ENCODE assay signal across 9 cellular contexts in the genomic region with DNA sequence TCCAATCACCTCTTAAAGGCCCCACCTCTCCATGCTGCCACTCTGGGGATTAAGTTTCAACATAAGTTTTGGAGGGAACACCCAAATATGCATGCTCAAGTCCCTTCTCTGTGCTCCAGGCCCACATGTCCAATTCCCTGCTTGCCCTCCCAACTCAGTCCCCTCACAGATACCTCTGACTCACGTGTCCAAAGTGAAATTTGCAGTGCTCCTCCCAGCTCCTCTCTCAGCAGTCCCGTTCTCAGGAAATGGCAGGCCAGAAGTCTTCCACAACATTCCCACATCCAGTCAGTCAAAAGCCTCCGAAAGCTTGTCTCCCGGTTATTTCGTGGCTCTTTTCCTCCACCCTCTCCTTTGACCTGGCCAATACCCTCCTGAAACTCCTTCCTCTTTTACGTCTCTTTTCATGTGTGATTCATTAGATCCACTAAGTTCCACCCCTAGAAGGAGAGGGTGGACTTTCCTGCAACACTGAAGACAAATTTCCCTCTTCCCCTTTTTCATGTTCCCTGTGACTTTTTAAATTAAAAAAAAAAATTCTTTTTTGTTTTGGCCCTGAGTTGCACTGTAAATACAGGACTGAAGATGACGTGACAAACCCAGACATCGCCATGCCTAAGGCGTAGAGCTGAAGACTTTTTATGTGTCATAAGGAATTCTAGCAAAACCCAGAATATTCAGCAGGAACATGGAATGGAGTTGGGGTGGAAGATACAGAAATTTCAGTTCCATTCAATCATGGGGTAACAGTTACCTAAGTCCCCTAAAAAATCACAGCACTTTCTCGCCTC. TPM values are rescaled to one million over a fixed set of nuclear protein-coding genes. Genes with fewer than 3 reads are reported as not detected.
DNase-seq lines count a peak whose midpoint lies in the region; ATAC-seq and TF ChIP-seq lines count a peak whose summit lies in the region.
"Had no signal": no experiment of that assay in that cellular context is flagged by ENCODE, and none has a peak within 500 bp of the region (broad histone marks: within the 10 kb centered on the region; RNA-seq: fewer than 3 reads in every experiment).

No MANE protein-coding gene starts in this region.

- no peak for DNase-seq in GM23338 (ENCODE audit: low spot score)
- DNase-seq in SIG-M5 treated with dmso at 0.1 percent for 504 hours (lab: John Stamatoyannopoulos, UW; ENCODE audit: unreplicated experiment) = peak; percentile 79
- DNase-seq in right cardiac atrium = no peak
- DNase-seq in stimulated activated CD8-positive, alpha-beta memory T cell treated with anti-CD3 and anti-CD28 coated beads, Interleukin-4, amount 100 ng/mL, for 48 hours = peak; percentile 14
- DNase-seq in NCI-H2107 treated with DMSO at 0.1 percent for 48 hours (lab: John Stamatoyannopoulos, UW; ENCODE audit: unreplicated experiment) = no peak
- DNase-seq in NCI-H82 (lab: John Stamatoyannopoulos, UW) = no peak
- DNase-seq in globus pallidus (ENCODE audit: low spot score) = no peak
- no peak for DNase-seq in medulla oblongata (ENCODE audit: extremely low spot score)
- DNase-seq: activated CD4-positive, alpha-beta T cell treated with anti-CD3 and anti-CD28 coated beads, Interleukin-2, amount 10 ng/mL, durations not matched to agents 7 days and 5 days had no signal

- H3K9me2 ChIP-seq in GM23338 (ENCODE audit: insufficient read depth) = no peaks in the 10 kb centered on the region

- H3F3A ChIP-seq in GM23338 (replicated peaks; ENCODE audit: low read depth) = peaks cover 15% of the 10 kb centered on the region

- no peaks in the 10 kb centered on the region for H3K36me3 ChIP-seq in GM23338 (ENCODE audit: insufficient read depth)

- H3K9me3 Mint-ChIP-seq in GM23338 = no peaks in the 10 kb centered on the region; the same call in 2 of the 3 replicates
- H3K9me3 Mint-ChIP-seq: activated CD4-positive, alpha-beta T cell treated with anti-CD3 and anti-CD28 coated beads, Interleukin-2, amount 10 ng/mL, durations not matched to agents 7 days and 5 days had no signal

- H3K27me3 ChIP-seq in GM23338 (ENCODE audit: insufficient read depth) (no peaks in the 10 kb centered on the region), right cardiac atrium (ENCODE audit: control insufficient read depth, insufficient read depth) (no peaks in the 10 kb centered on the region)

- H3K27ac ChIP-seq in GM23338 (ENCODE audit: low read depth) (no peak overlapping the region), right cardiac atrium (ENCODE audit: low read length) (peak overlapping the region; percentile 80)

- peaks cover 30% of the 10 kb centered on the region for H3K4me1 Mint-ChIP-seq in GM23338

- intact Hi-C loops in right cardiac atrium (cut with DNase I) = no loop called here

- WGBS in right cardiac atrium = 60% methylated on average over 10 of the region's 10 CpGs

- H3K4me3 ChIP-seq in GM23338 (no peak overlapping the region), right cardiac atrium (ENCODE audit: low read length) (peak overlapping the region; percentile 38)

- TF ChIP-seq CTCF in GM23338 (conservative IDR thresholded peaks at IDR 0.05; ENCODE audit: low read depth in 2 of 2) = no peak

- H2AFZ ChIP-seq in GM23338 = 0 out of 2 replicates have a peak overlapping the region, but pooled peaks have one; percentile 52

- H4K20me1 ChIP-seq in GM23338 (replicated peaks; ENCODE audit: insufficient read depth) = no peaks in the 10 kb centered on the region

- peaks cover 2% of the 10 kb centered on the region for H3K27me3 Mint-ChIP-seq in GM23338 (ENCODE audit: insufficient read depth, low read depth, poor library complexity)
- H3K27me3 Mint-ChIP-seq: activated CD4-positive, alpha-beta T cell treated with anti-CD3 and anti-CD28 coated beads, Interleukin-2, amount 10 ng/mL, durations not matched to agents 7 days and 5 days had no signal

- H3K27ac Mint-ChIP-seq in GM23338 = no peak overlapping the region
- H3K27ac Mint-ChIP-seq: activated CD4-positive, alpha-beta T cell treated with anti-CD3 and anti-CD28 coated beads, Interleukin-2, amount 10 ng/mL, durations not matched to agents 7 days and 5 days had no signal

- H3K36me3 Mint-ChIP-seq in GM23338 (ENCODE audit: low read depth) = no peaks in the 10 kb centered on the region; the same call in 2 of the 3 replicates

- no peak overlapping the region for H3K4me2 ChIP-seq in GM23338

- H3K4me1 ChIP-seq in GM23338 (ENCODE audit: insufficient read depth) (peaks cover 26% of the 10 kb centered on the region; the same call in 1 of the 2 replicates), right cardiac atrium (ENCODE audit: control insufficient read depth, insufficient read depth, low read length) (peaks cover 13% of the 10 kb centered on the region)

- no peak overlapping the region for H3K4me3 Mint-ChIP-seq in GM23338
- H3K4me3 Mint-ChIP-seq: activated CD4-positive, alpha-beta T cell treated with anti-CD3 and anti-CD28 coated beads, Interleukin-2, amount 10 ng/mL, durations not matched to agents 7 days and 5 days had no signal

- H3K79me2 ChIP-seq in GM23338 (replicated peaks; ENCODE audit: insufficient read depth) = no peaks in the 10 kb centered on the region

- H3K9me3 ChIP-seq in right cardiac atrium (ENCODE audit: control insufficient read depth, low read length) = no peaks in the 10 kb centered on the region

- ATAC-seq in GM23338 = no peak
- ATAC-seq in right cardiac atrium = peak in 1 of 2 donors; percentile 30

TF ChIP-seq in GM23338, 12 proteins besides CTCF, POLR2A, EP300 and RAD21 (continues in another document):
- TF ChIP-seq, protein P1, sequence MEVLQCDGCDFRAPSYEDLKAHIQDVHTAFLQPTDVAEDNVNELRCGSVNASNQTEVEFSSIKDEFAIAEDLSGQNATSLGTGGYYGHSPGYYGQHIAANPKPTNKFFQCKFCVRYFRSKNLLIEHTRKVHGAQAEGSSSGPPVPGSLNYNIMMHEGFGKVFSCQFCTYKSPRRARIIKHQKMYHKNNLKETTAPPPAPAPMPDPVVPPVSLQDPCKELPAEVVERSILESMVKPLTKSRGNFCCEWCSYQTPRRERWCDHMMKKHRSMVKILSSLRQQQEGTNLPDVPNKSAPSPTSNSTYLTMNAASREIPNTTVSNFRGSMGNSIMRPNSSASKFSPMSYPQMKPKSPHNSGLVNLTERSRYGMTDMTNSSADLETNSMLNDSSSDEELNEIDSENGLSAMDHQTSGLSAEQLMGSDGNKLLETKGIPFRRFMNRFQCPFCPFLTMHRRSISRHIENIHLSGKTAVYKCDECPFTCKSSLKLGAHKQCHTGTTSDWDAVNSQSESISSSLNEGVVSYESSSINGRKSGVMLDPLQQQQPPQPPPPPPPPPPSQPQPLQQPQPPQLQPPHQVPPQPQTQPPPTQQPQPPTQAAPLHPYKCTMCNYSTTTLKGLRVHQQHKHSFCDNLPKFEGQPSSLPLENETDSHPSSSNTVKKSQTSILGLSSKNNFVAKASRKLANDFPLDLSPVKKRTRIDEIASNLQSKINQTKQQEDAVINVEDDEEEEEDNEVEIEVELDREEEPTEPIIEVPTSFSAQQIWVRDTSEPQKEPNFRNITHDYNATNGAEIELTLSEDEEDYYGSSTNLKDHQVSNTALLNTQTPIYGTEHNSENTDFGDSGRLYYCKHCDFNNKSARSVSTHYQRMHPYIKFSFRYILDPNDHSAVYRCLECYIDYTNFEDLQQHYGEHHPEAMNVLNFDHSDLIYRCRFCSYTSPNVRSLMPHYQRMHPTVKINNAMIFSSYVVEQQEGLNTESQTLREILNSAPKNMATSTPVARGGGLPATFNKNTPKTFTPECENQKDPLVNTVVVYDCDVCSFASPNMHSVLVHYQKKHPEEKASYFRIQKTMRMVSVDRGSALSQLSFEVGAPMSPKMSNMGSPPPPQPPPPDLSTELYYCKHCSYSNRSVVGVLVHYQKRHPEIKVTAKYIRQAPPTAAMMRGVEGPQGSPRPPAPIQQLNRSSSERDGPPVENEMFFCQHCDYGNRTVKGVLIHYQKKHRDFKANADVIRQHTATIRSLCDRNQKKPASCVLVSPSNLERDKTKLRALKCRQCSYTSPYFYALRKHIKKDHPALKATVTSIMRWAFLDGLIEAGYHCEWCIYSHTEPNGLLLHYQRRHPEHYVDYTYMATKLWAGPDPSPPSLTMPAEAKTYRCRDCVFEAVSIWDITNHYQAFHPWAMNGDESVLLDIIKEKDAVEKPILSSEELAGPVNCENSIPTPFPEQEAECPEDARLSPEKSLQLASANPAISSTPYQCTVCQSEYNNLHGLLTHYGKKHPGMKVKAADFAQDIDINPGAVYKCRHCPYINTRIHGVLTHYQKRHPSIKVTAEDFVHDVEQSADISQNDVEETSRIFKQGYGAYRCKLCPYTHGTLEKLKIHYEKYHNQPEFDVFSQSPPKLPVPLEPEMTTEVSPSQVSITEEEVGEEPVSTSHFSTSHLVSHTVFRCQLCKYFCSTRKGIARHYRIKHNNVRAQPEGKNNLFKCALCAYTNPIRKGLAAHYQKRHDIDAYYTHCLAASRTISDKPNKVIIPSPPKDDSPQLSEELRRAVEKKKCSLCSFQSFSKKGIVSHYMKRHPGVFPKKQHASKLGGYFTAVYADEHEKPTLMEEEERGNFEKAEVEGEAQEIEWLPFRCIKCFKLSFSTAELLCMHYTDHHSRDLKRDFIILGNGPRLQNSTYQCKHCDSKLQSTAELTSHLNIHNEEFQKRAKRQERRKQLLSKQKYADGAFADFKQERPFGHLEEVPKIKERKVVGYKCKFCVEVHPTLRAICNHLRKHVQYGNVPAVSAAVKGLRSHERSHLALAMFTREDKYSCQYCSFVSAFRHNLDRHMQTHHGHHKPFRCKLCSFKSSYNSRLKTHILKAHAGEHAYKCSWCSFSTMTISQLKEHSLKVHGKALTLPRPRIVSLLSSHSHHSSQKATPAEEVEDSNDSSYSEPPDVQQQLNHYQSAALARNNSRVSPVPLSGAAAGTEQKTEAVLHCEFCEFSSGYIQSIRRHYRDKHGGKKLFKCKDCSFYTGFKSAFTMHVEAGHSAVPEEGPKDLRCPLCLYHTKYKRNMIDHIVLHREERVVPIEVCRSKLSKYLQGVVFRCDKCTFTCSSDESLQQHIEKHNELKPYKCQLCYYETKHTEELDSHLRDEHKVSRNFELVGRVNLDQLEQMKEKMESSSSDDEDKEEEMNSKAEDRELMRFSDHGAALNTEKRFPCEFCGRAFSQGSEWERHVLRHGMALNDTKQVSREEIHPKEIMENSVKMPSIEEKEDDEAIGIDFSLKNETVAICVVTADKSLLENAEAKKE (CRISPR knock-in tag; IDR thresholded peaks at IDR 0.05) = no peak
- no peak for TF ChIP-seq CREB1 (CRISPR knock-in tag; IDR thresholded peaks at IDR 0.05; ENCODE audit: low read depth)
- TF ChIP-seq STAT1 (IDR thresholded peaks at IDR 0.05; ENCODE audit: unreplicated experiment) = no peak
- TF ChIP-seq EZH2phosphoT487 (IDR thresholded peaks at IDR 0.05; ENCODE audit: unreplicated experiment) = no peak
- no peak for TF ChIP-seq NANOG (IDR thresholded peaks at IDR 0.05; ENCODE audit: borderline replicate concordance)

RNA-seq across cellular contexts. Expression of gene MGAT1, which starts 12.8 kb away (rescaled TPM):
- 81.4 and 97.5 TPM in 2 replicates for total RNA-seq in GM23338 (2014; rRNA removed; shearing (Covaris generic))
- 23.6 and 23.7 TPM in 2 replicates for polyA plus RNA-seq in GM23338 (2016; fragmentation: Nextera tagmentation; extraction: Ambion mirVana)
- total RNA-seq in right cardiac atrium = 100 to 1,000 TPM in 1 of 4 donors, 10 to 100 TPM in 3; 74.3 to 119 (median 82.7) TPM
- polyA plus RNA-seq in right cardiac atrium = 87.6 TPM

RNA-seq across cellular contexts. Expression of gene ZFP62, which starts 45.6 kb away (rescaled TPM):
- total RNA-seq in GM23338 (2014; rRNA removed; shearing (Covaris generic)) = 29.6 and 32.9 TPM in 2 replicates
- polyA plus RNA-seq in GM23338 (2016; fragmentation: Nextera tagmentation; extraction: Ambion mirVana) (33.2 and 33.7 TPM in 2 replicates), right cardiac atrium (12.0 TPM)
- total RNA-seq in right cardiac atrium = 10 to 100 TPM; 19.7 to 22.8 (median 20.6) TPM

Comparison
In these comparisons a context has a peak if more than half of its experiments do, and no peak if none do; other contexts are left out.
1. DNase-seq: peak in SIG-M5 treated with dmso at 0.1 percent for 504 hours (single experiment) and stimulated activated CD8-positive, alpha-beta memory T cell treated with anti-CD3 and anti-CD28 coated beads, Interleukin-4, amount 100 ng/mL, for 48 hours (single experiment); none in GM23338 (single experiment), right cardiac atrium (0 of 3), NCI-H2107 treated with DMSO at 0.1 percent for 48 hours (single experiment), NCI-H82 (single experiment), globus pallidus (single experiment) and medulla oblongata (single experiment).